Comparison of ENCODE assay signal across 1 cellular context in genomic region chr10:59037506-59037905, GRCh38.
TF ChIP-seq lines count a peak whose summit lies in the region.

No MANE protein-coding gene starts in this region.

TF ChIP-seq in HepG2, 621 proteins besides CTCF, POLR2A, EP300 and RAD21 (continued from another document and continues in another):
- TF ChIP-seq ZNF513 (CRISPR knock-in tag; conservative IDR thresholded peaks at IDR 0.05) (no peak), FIP1L1 (IDR thresholded peaks at IDR 0.05; ENCODE audit: borderline replicate concordance, insufficient read depth, low read depth, low read length) (no peak), THAP8 (CRISPR knock-in tag; IDR thresholded peaks at IDR 0.05; ENCODE audit: borderline replicate concordance) (no peak), TEAD2 (CRISPR knock-in tag; IDR thresholded peaks at IDR 0.05) (no peak), ZNF451 (CRISPR knock-in tag; IDR thresholded peaks at IDR 0.05) (no peak), ZNF367 (CRISPR knock-in tag; IDR thresholded peaks at IDR 0.05; ENCODE audit: borderline replicate concordance) (no peak), POLR2AphosphoS2 (IDR thresholded peaks at IDR 0.05; ENCODE audit: low read depth, low read length) (no peak), ZNF607 (CRISPR knock-in tag; IDR thresholded peaks at IDR 0.05; ENCODE audit: borderline replicate concordance) (no peak), ZNF337 (CRISPR knock-in tag; IDR thresholded peaks at IDR 0.05; ENCODE audit: borderline replicate concordance, low read depth) (no peak), TARDBP (CRISPR knock-in tag; IDR thresholded peaks at IDR 0.05) (no peak), RAD51 (IDR thresholded peaks at IDR 0.05; ENCODE audit: borderline replicate concordance) (no peak), ZNF136 (CRISPR knock-in tag; IDR thresholded peaks at IDR 0.05; ENCODE audit: low read depth) (no peak), SAP130 (CRISPR knock-in tag; IDR thresholded peaks at IDR 0.05; ENCODE audit: low read depth) (peak; percentile 60), ZSCAN20 (CRISPR knock-in tag; IDR thresholded peaks at IDR 0.05; ENCODE audit: borderline replicate concordance) (no peak), THAP7 (CRISPR knock-in tag; IDR thresholded peaks at IDR 0.05) (no peak), ZNF256 (CRISPR knock-in tag; conservative IDR thresholded peaks at IDR 0.05) (no peak), PREB (CRISPR knock-in tag; IDR thresholded peaks at IDR 0.05) (no peak), PPARG (CRISPR knock-in tag; conservative IDR thresholded peaks at IDR 0.05) (peak; percentile 87), ZNF577 (CRISPR knock-in tag; IDR thresholded peaks at IDR 0.05; ENCODE audit: borderline replicate concordance, low read depth) (no peak), TOE1 (CRISPR knock-in tag; IDR thresholded peaks at IDR 0.05) (no peak), FOXA1 (IDR thresholded peaks at IDR 0.05) (0 out of 2 replicates have a peak, but pooled peaks have one; percentile 12), FOXA1 (CRISPR knock-in tag; IDR thresholded peaks at IDR 0.05) (0 out of 2 replicates have a peak, but pooled peaks have one; percentile 22), NCOA5 (CRISPR knock-in tag; IDR thresholded peaks at IDR 0.05) (no peak), GATA4 (IDR thresholded peaks at IDR 0.05; ENCODE audit: borderline replicate concordance, low read depth) (no peak), NCOA2 (CRISPR knock-in tag; IDR thresholded peaks at IDR 0.05) (peak; percentile 75), SNAI1 (CRISPR knock-in tag; IDR thresholded peaks at IDR 0.05; ENCODE audit: borderline replicate concordance) (no peak), ZSCAN25 (CRISPR knock-in tag; IDR thresholded peaks at IDR 0.05) (no peak), ZBTB20 (CRISPR knock-in tag; IDR thresholded peaks at IDR 0.05; ENCODE audit: borderline replicate concordance, low read depth) (no peak), FOXJ3 (CRISPR knock-in tag; IDR thresholded peaks at IDR 0.05; ENCODE audit: borderline replicate concordance) (peak; percentile 77; the same call in 1 of the 2 replicates), ZNF629 (CRISPR knock-in tag; conservative IDR thresholded peaks at IDR 0.05) (no peak), YEATS4 (CRISPR knock-in tag; IDR thresholded peaks at IDR 0.05; ENCODE audit: borderline replicate concordance) (no peak), GATAD2A (CRISPR knock-in tag; IDR thresholded peaks at IDR 0.05) (peak; percentile 81), ELF3 (CRISPR knock-in tag; IDR thresholded peaks at IDR 0.05) (peak; percentile 46; the same call in 1 of the 2 replicates), KMT2B (CRISPR knock-in tag; IDR thresholded peaks at IDR 0.05) (no peak)
- TF ChIP-seq, protein P1, sequence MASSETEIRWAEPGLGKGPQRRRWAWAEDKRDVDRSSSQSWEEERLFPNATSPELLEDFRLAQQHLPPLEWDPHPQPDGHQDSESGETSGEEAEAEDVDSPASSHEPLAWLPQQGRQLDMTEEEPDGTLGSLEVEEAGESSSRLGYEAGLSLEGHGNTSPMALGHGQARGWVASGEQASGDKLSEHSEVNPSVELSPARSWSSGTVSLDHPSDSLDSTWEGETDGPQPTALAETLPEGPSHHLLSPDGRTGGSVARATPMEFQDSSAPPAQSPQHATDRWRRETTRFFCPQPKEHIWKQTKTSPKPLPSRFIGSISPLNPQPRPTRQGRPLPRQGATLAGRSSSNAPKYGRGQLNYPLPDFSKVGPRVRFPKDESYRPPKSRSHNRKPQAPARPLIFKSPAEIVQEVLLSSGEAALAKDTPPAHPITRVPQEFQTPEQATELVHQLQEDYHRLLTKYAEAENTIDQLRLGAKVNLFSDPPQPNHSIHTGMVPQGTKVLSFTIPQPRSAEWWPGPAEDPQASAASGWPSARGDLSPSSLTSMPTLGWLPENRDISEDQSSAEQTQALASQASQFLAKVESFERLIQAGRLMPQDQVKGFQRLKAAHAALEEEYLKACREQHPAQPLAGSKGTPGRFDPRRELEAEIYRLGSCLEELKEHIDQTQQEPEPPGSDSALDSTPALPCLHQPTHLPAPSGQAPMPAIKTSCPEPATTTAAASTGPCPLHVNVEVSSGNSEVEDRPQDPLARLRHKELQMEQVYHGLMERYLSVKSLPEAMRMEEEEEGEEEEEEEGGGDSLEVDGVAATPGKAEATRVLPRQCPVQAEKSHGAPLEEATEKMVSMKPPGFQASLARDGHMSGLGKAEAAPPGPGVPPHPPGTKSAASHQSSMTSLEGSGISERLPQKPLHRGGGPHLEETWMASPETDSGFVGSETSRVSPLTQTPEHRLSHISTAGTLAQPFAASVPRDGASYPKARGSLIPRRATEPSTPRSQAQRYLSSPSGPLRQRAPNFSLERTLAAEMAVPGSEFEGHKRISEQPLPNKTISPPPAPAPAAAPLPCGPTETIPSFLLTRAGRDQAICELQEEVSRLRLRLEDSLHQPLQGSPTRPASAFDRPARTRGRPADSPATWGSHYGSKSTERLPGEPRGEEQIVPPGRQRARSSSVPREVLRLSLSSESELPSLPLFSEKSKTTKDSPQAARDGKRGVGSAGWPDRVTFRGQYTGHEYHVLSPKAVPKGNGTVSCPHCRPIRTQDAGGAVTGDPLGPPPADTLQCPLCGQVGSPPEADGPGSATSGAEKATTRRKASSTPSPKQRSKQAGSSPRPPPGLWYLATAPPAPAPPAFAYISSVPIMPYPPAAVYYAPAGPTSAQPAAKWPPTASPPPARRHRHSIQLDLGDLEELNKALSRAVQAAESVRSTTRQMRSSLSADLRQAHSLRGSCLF (CRISPR knock-in tag; IDR thresholded peaks at IDR 0.05; ENCODE audit: borderline replicate concordance) = no peak
- TF ChIP-seq, protein P2, sequence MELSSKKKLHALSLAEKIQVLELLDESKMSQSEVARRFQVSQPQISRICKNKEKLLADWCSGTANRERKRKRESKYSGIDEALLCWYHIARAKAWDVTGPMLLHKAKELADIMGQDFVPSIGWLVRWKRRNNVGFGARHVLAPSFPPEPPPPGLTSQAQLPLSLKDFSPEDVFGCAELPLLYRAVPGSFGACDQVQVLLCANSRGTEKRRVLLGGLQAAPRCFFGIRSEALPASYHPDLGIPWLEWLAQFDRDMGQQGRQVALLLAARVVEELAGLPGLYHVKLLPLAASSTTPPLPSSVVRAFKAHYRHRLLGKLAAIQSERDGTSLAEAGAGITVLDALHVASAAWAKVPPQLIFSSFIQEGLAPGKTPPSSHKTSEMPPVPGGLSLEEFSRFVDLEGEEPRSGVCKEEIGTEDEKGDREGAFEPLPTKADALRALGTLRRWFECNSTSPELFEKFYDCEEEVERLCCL (CRISPR knock-in tag; IDR thresholded peaks at IDR 0.05; ENCODE audit: borderline replicate concordance) = no peak
- TF ChIP-seq, protein P3, sequence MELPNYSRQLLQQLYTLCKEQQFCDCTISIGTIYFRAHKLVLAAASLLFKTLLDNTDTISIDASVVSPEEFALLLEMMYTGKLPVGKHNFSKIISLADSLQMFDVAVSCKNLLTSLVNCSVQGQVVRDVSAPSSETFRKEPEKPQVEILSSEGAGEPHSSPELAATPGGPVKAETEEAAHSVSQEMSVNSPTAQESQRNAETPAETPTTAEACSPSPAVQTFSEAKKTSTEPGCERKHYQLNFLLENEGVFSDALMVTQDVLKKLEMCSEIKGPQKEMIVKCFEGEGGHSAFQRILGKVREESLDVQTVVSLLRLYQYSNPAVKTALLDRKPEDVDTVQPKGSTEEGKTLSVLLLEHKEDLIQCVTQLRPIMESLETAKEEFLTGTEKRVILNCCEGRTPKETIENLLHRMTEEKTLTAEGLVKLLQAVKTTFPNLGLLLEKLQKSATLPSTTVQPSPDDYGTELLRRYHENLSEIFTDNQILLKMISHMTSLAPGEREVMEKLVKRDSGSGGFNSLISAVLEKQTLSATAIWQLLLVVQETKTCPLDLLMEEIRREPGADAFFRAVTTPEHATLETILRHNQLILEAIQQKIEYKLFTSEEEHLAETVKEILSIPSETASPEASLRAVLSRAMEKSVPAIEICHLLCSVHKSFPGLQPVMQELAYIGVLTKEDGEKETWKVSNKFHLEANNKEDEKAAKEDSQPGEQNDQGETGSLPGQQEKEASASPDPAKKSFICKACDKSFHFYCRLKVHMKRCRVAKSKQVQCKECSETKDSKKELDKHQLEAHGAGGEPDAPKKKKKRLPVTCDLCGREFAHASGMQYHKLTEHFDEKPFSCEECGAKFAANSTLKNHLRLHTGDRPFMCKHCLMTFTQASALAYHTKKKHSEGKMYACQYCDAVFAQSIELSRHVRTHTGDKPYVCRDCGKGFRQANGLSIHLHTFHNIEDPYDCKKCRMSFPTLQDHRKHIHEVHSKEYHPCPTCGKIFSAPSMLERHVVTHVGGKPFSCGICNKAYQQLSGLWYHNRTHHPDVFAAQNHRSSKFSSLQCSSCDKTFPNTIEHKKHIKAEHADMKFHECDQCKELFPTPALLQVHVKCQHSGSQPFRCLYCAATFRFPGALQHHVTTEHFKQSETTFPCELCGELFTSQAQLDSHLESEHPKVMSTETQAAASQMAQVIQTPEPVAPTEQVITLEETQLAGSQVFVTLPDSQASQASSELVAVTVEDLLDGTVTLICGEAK (IDR thresholded peaks at IDR 0.05) = no peak
- TF ChIP-seq, protein P3 (CRISPR knock-in tag; IDR thresholded peaks at IDR 0.05) = no peak
- TF ChIP-seq, protein P4, sequence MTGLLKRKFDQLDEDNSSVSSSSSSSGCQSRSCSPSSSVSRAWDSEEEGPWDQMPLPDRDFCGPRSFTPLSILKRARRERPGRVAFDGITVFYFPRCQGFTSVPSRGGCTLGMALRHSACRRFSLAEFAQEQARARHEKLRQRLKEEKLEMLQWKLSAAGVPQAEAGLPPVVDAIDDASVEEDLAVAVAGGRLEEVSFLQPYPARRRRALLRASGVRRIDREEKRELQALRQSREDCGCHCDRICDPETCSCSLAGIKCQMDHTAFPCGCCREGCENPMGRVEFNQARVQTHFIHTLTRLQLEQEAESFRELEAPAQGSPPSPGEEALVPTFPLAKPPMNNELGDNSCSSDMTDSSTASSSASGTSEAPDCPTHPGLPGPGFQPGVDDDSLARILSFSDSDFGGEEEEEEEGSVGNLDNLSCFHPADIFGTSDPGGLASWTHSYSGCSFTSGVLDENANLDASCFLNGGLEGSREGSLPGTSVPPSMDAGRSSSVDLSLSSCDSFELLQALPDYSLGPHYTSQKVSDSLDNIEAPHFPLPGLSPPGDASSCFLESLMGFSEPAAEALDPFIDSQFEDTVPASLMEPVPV (CRISPR knock-in tag; IDR thresholded peaks at IDR 0.05) = no peak
- TF ChIP-seq, protein P5, sequence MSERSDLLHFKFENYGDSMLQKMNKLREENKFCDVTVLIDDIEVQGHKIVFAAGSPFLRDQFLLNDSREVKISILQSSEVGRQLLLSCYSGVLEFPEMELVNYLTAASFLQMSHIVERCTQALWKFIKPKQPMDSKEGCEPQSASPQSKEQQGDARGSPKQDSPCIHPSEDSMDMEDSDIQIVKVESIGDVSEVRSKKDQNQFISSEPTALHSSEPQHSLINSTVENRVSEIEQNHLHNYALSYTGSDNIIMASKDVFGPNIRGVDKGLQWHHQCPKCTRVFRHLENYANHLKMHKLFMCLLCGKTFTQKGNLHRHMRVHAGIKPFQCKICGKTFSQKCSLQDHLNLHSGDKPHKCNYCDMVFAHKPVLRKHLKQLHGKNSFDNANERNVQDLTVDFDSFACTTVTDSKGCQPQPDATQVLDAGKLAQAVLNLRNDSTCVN (CRISPR knock-in tag; IDR thresholded peaks at IDR 0.05; ENCODE audit: borderline replicate concordance) = no peak
